In the genomic region with DNA sequence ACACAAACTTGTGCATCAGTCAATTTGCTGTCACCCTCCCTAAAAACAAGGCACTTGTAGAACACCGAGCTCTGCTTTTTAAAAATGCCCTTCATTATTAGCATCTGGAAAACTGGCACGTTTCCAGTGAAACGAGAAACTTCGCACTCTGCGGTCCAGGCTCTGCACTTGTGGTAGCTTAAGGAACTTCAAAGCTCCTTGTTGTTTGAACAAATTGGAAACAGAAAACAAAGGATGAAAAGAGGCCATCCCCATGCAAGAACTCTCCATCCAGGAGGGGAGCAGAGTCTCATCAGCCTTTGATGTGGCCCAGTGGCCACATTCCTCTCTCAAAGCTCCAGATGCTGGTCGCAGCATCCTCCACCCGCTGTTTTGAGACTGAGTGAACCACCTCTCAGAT, we compare ENCODE assay signal across 22 cellular contexts.
DNase-seq lines count a peak whose midpoint lies in the region; ATAC-seq and TF ChIP-seq lines count a peak whose summit lies in the region.
"Had no signal": no experiment of that assay in that cellular context is flagged by ENCODE, and none has a peak within 500 bp of the region (broad histone marks: within the 10 kb centered on the region; RNA-seq: fewer than 3 reads in every experiment).

No MANE protein-coding gene starts in this region.

- no peak overlapping the region for H3K27ac Mint-ChIP-seq in activated CD8-positive, alpha-beta T cell treated with anti-CD3 and anti-CD28 coated beads, Interleukin-2, amount 10 ng/mL, durations not matched to agents 7 days and 5 days
- H3K27ac Mint-ChIP-seq in activated CD8-positive, alpha-beta T cell treated with anti-CD3 and anti-CD28 coated beads for 36 hours = no peak overlapping the region
- no peak overlapping the region for H3K27ac Mint-ChIP-seq in endodermal cell
- no peak overlapping the region for H3K27ac Mint-ChIP-seq in type B pancreatic cell
- H3K27ac Mint-ChIP-seq: activated CD8-positive, alpha-beta memory T cell treated with anti-CD3 and anti-CD28 coated beads, Interleukin-2, amount 10 ng/mL, durations not matched to agents 7 days and 5 days; activated naive CD4-positive, alpha-beta T cell treated with anti-CD3 and anti-CD28 coated beads, Interleukin-2, amount 50 U/mL, for 72 hours had no signal

- intact Hi-C loops in activated CD8-positive, alpha-beta T cell treated with anti-CD3 and anti-CD28 coated beads for 36 hours (cut with micrococcal nuclease) = no loop called here
- intact Hi-C loops in posterior cingulate gyrus (cut with DNase I) = loop anchor here (10.0 kb wide), 1 partner anchor 99 kb away; no protein-coding TSS in a partner anchor

- H3K4me1 ChIP-seq in endodermal cell (ENCODE audit: control insufficient read depth, insufficient read depth, low read length) = peaks cover 22% of the 10 kb centered on the region
- H3K4me1 ChIP-seq: spleen had no signal

- H3K9ac ChIP-seq in endodermal cell (ENCODE audit: extremely low read depth, low read length, poor library complexity, severe bottlenecking) = no peak overlapping the region

- H3K4me3 ChIP-seq in endodermal cell (ENCODE audit: low read length) = no peak overlapping the region
- H3K4me3 ChIP-seq: heart left ventricle, MG63, SK-N-MC, spleen, stomach had no signal

- no peaks in the 10 kb centered on the region for H3K36me3 Mint-ChIP-seq in activated CD8-positive, alpha-beta T cell treated with anti-CD3 and anti-CD28 coated beads, Interleukin-2, amount 10 ng/mL, durations not matched to agents 7 days and 5 days (ENCODE audit: low read depth)
- H3K36me3 Mint-ChIP-seq in activated CD8-positive, alpha-beta T cell treated with anti-CD3 and anti-CD28 coated beads for 36 hours (ENCODE audit: low read depth) = no peaks in the 10 kb centered on the region
- H3K36me3 Mint-ChIP-seq in endodermal cell (ENCODE audit: low read depth) (peaks cover 13% of the 10 kb centered on the region), type B pancreatic cell (no peaks in the 10 kb centered on the region)
- H3K36me3 Mint-ChIP-seq: activated CD8-positive, alpha-beta memory T cell treated with anti-CD3 and anti-CD28 coated beads, Interleukin-2, amount 10 ng/mL, durations not matched to agents 7 days and 5 days had no signal

- POLR2A ChIA-PET in activated CD8-positive, alpha-beta T cell treated with anti-CD3 and anti-CD28 coated beads, Interleukin-2, amount 10 ng/mL, durations not matched to agents 7 days and 5 days (lab: Charles Lee) = no interaction called here
- POLR2A ChIA-PET in activated CD8-positive, alpha-beta T cell treated with anti-CD3 and anti-CD28 coated beads for 36 hours (lab: Charles Lee) = no interaction called here

- WGBS in endodermal cell (ENCODE audit: insufficient coverage in 1 of 2, insufficient read length in 1 of 2), 2 experiments = 87 to 94% methylated on average over 6 to 7 of the region's 7 CpGs

- no peaks in the 10 kb centered on the region for H3K36me3 ChIP-seq in endodermal cell (ENCODE audit: control insufficient read depth, insufficient read depth, low read length)
- H3K36me3 ChIP-seq: heart left ventricle, MG63, spleen, stomach had no signal

- DNase-seq in DMS 273 (lab: John Stamatoyannopoulos, UW; ENCODE audit: unreplicated experiment) (peak; percentile 34), DMS 273 treated with DMSO at 0.1 percent for 48 hours (lab: John Stamatoyannopoulos, UW) (no peak), endodermal cell (peak; percentile 33), type B pancreatic cell (ENCODE audit: extremely low spot score, unreplicated experiment) (no peak), posterior cingulate gyrus (no peak)
- DNase-seq in activated CD8-positive, alpha-beta T cell treated with anti-CD3 and anti-CD28 coated beads, Interleukin-2, amount 10 ng/mL, durations not matched to agents 7 days and 5 days = peak; percentile 21
- DNase-seq in activated CD8-positive, alpha-beta T cell treated with anti-CD3 and anti-CD28 coated beads for 36 hours = no peak
- no peak for DNase-seq in activated T-cell treated with anti-CD3 and anti-CD28 coated beads, Interleukin-2, amount 50 U/mL, for 48 hours
- DNase-seq: activated CD8-positive, alpha-beta memory T cell treated with anti-CD3 and anti-CD28 coated beads, Interleukin-2, amount 10 ng/mL, durations not matched to agents 7 days and 5 days; EL; heart left ventricle; left ventricle myocardium superior; MG63; NCI-H2029 treated with DMSO at 0.1 percent for 48 hours; NCI-H748 treated with DMSO at 0.1 percent for 48 hours; spleen; stomach; T1000 had no signal

- no peaks in the 10 kb centered on the region for H3K27me3 Mint-ChIP-seq in activated CD8-positive, alpha-beta T cell treated with anti-CD3 and anti-CD28 coated beads, Interleukin-2, amount 10 ng/mL, durations not matched to agents 7 days and 5 days (ENCODE audit: low read depth)
- no peaks in the 10 kb centered on the region for H3K27me3 Mint-ChIP-seq in activated CD8-positive, alpha-beta T cell treated with anti-CD3 and anti-CD28 coated beads for 36 hours
- H3K27me3 Mint-ChIP-seq in endodermal cell (ENCODE audit: insufficient read depth) (peaks cover 17% of the 10 kb centered on the region), type B pancreatic cell (peaks cover 10% of the 10 kb centered on the region)
- H3K27me3 Mint-ChIP-seq: activated CD8-positive, alpha-beta memory T cell treated with anti-CD3 and anti-CD28 coated beads, Interleukin-2, amount 10 ng/mL, durations not matched to agents 7 days and 5 days had no signal

- ATAC-seq in activated CD8-positive, alpha-beta T cell treated with anti-CD3 and anti-CD28 coated beads, Interleukin-2, amount 10 ng/mL, durations not matched to agents 7 days and 5 days = no peak
- no peak for ATAC-seq in activated CD8-positive, alpha-beta T cell treated with anti-CD3 and anti-CD28 coated beads for 36 hours
- ATAC-seq: activated CD4-positive, CD25-positive, alpha-beta regulatory T cell treated with anti-CD3 and anti-CD28 coated beads, Interleukin-2, amount 50 U/mL, for 24 hours; activated CD8-positive, alpha-beta memory T cell treated with anti-CD3 and anti-CD28 coated beads, Interleukin-2, amount 10 ng/mL, durations not matched to agents 7 days and 5 days; heart left ventricle; left ventricle myocardium superior had no signal

- peaks cover 25% of the 10 kb centered on the region for H3K9me3 ChIP-seq in endodermal cell (ENCODE audit: control insufficient read depth, low read length)
- H3K9me3 ChIP-seq: heart left ventricle, MG63, spleen, stomach had no signal

- TF ChIP-seq CTCF in activated CD8-positive, alpha-beta T cell treated with anti-CD3 and anti-CD28 coated beads for 36 hours (IDR thresholded peaks at IDR 0.05) = no peak
- no peak for TF ChIP-seq CTCF in endodermal cell (conservative IDR thresholded peaks at IDR 0.05)
- peak; percentile 39 for TF ChIP-seq CTCF in type B pancreatic cell (conservative IDR thresholded peaks at IDR 0.05)

- H3K4me1 Mint-ChIP-seq in activated CD8-positive, alpha-beta T cell treated with anti-CD3 and anti-CD28 coated beads, Interleukin-2, amount 10 ng/mL, durations not matched to agents 7 days and 5 days (ENCODE audit: low read depth) = no peaks in the 10 kb centered on the region
- H3K4me1 Mint-ChIP-seq in activated CD8-positive, alpha-beta T cell treated with anti-CD3 and anti-CD28 coated beads for 36 hours (ENCODE audit: low read depth) = no peaks in the 10 kb centered on the region
- H3K4me1 Mint-ChIP-seq in endodermal cell (peaks cover 51% of the 10 kb centered on the region), type B pancreatic cell (ENCODE audit: unreplicated experiment) (peaks cover 46% of the 10 kb centered on the region)
- H3K4me1 Mint-ChIP-seq: activated CD8-positive, alpha-beta memory T cell treated with anti-CD3 and anti-CD28 coated beads, Interleukin-2, amount 10 ng/mL, durations not matched to agents 7 days and 5 days had no signal

- no peak overlapping the region for H3K27ac ChIP-seq in endodermal cell (ENCODE audit: low read depth, low read length)
- H3K27ac ChIP-seq: 22Rv1, heart left ventricle, SK-N-MC, spleen, stomach had no signal

- no peaks in the 10 kb centered on the region for H3K27me3 ChIP-seq in endodermal cell (ENCODE audit: control insufficient read depth, insufficient read depth, low read length, poor library complexity, severe bottlenecking)
- H3K27me3 ChIP-seq: heart left ventricle, MG63, stomach had no signal

- no peak overlapping the region for H3K4me3 Mint-ChIP-seq in activated CD8-positive, alpha-beta T cell treated with anti-CD3 and anti-CD28 coated beads, Interleukin-2, amount 10 ng/mL, durations not matched to agents 7 days and 5 days
- H3K4me3 Mint-ChIP-seq in activated CD8-positive, alpha-beta T cell treated with anti-CD3 and anti-CD28 coated beads for 36 hours = no peak overlapping the region
- H3K4me3 Mint-ChIP-seq in endodermal cell (no peak overlapping the region), type B pancreatic cell (no peak overlapping the region)
- H3K4me3 Mint-ChIP-seq: activated CD8-positive, alpha-beta memory T cell treated with anti-CD3 and anti-CD28 coated beads, Interleukin-2, amount 10 ng/mL, durations not matched to agents 7 days and 5 days had no signal

- CTCF ChIA-PET in activated CD8-positive, alpha-beta T cell treated with anti-CD3 and anti-CD28 coated beads, Interleukin-2, amount 10 ng/mL, durations not matched to agents 7 days and 5 days (lab: Charles Lee) = no interaction called here
- CTCF ChIA-PET in activated CD8-positive, alpha-beta T cell treated with anti-CD3 and anti-CD28 coated beads for 36 hours (lab: Charles Lee) = no interaction called here

- H3K9me3 Mint-ChIP-seq in activated CD8-positive, alpha-beta T cell treated with anti-CD3 and anti-CD28 coated beads, Interleukin-2, amount 10 ng/mL, durations not matched to agents 7 days and 5 days (ENCODE audit: insufficient read depth) = no peaks in the 10 kb centered on the region
- H3K9me3 Mint-ChIP-seq in activated CD8-positive, alpha-beta T cell treated with anti-CD3 and anti-CD28 coated beads for 36 hours = peaks cover 2% of the 10 kb centered on the region
- H3K9me3 Mint-ChIP-seq in endodermal cell (peaks cover 29% of the 10 kb centered on the region), type B pancreatic cell (peaks cover 5% of the 10 kb centered on the region)

Comparison
In these comparisons a context has a peak if more than half of its experiments do, and no peak if none do; other contexts are left out.
1. DNase-seq: peak in DMS 273 (single experiment), activated CD8-positive, alpha-beta T cell treated with anti-CD3 and anti-CD28 coated beads, Interleukin-2, amount 10 ng/mL, durations not matched to agents 7 days and 5 days (single experiment) and endodermal cell (single experiment); none in DMS 273 treated with DMSO at 0.1 percent for 48 hours (single experiment), activated CD8-positive, alpha-beta T cell treated with anti-CD3 and anti-CD28 coated beads for 36 hours (single experiment), type B pancreatic cell (single experiment), posterior cingulate gyrus (0 of 10) and activated T-cell treated with anti-CD3 and anti-CD28 coated beads, Interleukin-2, amount 50 U/mL, for 48 hours (0 of 2).